21 cellular contexts compared by ENCODE assay signal in the genomic region with DNA sequence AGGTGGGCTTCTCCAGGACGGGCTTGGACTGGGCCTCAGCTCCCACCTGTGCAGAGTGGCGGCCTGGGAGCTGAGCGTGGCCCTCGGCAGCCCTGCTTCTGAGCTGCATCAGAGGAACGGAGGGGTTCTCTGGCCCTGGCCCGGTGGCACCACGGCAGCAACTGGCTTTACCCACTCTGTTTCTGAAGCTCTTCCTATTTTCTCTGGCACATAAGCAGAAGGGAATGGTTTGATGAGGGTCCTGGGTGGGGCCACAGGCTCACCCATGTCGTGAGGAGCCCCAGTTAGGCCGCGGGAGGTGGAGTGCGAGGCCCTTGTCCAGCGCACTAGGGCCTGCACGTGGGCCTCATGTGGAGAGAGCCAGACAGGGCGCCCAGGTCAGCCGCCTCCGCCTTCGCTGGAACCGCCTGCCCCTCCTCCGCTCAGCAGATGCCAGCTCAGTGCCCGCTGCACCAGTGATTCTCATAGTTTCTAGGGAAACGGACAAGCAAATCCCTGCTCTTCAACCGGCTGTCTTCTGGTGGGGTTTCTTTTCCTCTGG.
A peak's percentile ranks its signal among the peaks of the same experiment; 100 is the strongest.
DNase-seq lines count a peak whose midpoint lies in the region; ATAC-seq and TF ChIP-seq lines count a peak whose summit lies in the region.
"Had no signal": no experiment of that assay in that cellular context is flagged by ENCODE, and none has a peak within 500 bp of the region (broad histone marks: within the 10 kb centered on the region; RNA-seq: fewer than 3 reads in every experiment).

No MANE protein-coding gene starts in this region.

- no peaks in the 10 kb centered on the region for H3K27me3 Mint-ChIP-seq in activated T-cell treated with anti-CD3 and anti-CD28 coated beads, Interleukin-2, amount 50 U/mL, for 24 hours
- no peaks in the 10 kb centered on the region for H3K27me3 Mint-ChIP-seq in activated CD8-positive, alpha-beta T cell treated with anti-CD3 and anti-CD28 coated beads for 36 hours
- H3K27me3 Mint-ChIP-seq in immature natural killer cell (ENCODE audit: low read depth in 3 of 3): peaks cover 11 to 70% (median 50%) of the 10 kb centered on the region in 3 donors
- H3K27me3 Mint-ChIP-seq: activated CD4-positive, alpha-beta T cell treated with anti-CD3 and anti-CD28 coated beads for 36 hours; B cell had no signal

- peaks cover 8% of the 10 kb centered on the region for H3K4me1 Mint-ChIP-seq in activated T-cell treated with anti-CD3 and anti-CD28 coated beads, Interleukin-2, amount 50 U/mL, for 24 hours (ENCODE audit: low read depth)
- H3K4me1 Mint-ChIP-seq in activated CD8-positive, alpha-beta T cell treated with anti-CD3 and anti-CD28 coated beads for 36 hours (ENCODE audit: low read depth): peaks cover 7% of the 10 kb centered on the region
- peaks cover 63 to 91% of the 10 kb centered on the region in 2 donors for H3K4me1 Mint-ChIP-seq in immature natural killer cell
- H3K4me1 Mint-ChIP-seq: B cell had no signal

- CTCF ChIA-PET in activated CD8-positive, alpha-beta T cell treated with anti-CD3 and anti-CD28 coated beads for 36 hours (lab: Charles Lee): no interaction called here

- no peaks in the 10 kb centered on the region for H3K9me3 ChIP-seq in sigmoid colon
- H3K9me3 ChIP-seq: gastrocnemius medialis, left lung, SJSA1 had no signal

- no peak for ATAC-seq in activated CD8-positive, alpha-beta T cell treated with anti-CD3 and anti-CD28 coated beads for 36 hours
- no peak for ATAC-seq in GM19455 (IDR thresholded peaks at IDR 0.05; ENCODE audit: unreplicated experiment)
- ATAC-seq: activated CD4-positive, alpha-beta T cell treated with anti-CD3 and anti-CD28 coated beads for 36 hours; gastrocnemius medialis; left lung had no signal

- POLR2A ChIA-PET in activated CD8-positive, alpha-beta T cell treated with anti-CD3 and anti-CD28 coated beads for 36 hours (lab: Charles Lee): no interaction called here

- DNase-seq in activated T-cell treated with anti-CD3 and anti-CD28 coated beads, Interleukin-2, amount 50 U/mL, for 24 hours: peak; percentile 23
- DNase-seq in activated T-cell treated with anti-CD3 and anti-CD28 coated beads for 4 hours: no peak
- DNase-seq in activated CD8-positive, alpha-beta T cell treated with anti-CD3 and anti-CD28 coated beads for 36 hours: no peak
- no peak for DNase-seq in immature natural killer cell
- DNase-seq in sigmoid colon: peak; percentile 60
- no peak for DNase-seq in NCI-H446 (lab: John Stamatoyannopoulos, UW)
- no peak for DNase-seq in cerebellar nuclear complex (lab: John Stamatoyannopoulos, UW)
- DNase-seq: activated CD4-positive, alpha-beta T cell treated with anti-CD3 and anti-CD28 coated beads for 36 hours; brain microvascular endothelial cell; Caco-2; gastrocnemius medialis; HFFc6; hippocampal formation; IMR-90; NCI-H1048; NCI-H187 treated with DMSO at 0.1 percent for 48 hours had no signal

- H3K27me3 ChIP-seq in sigmoid colon: no peaks in the 10 kb centered on the region
- H3K27me3 ChIP-seq: brain microvascular endothelial cell, gastrocnemius medialis, left lung, SJSA1 had no signal

- peaks cover 8% of the 10 kb centered on the region for H3K9me3 Mint-ChIP-seq in activated T-cell treated with anti-CD3 and anti-CD28 coated beads, Interleukin-2, amount 50 U/mL, for 24 hours
- peaks cover 8% of the 10 kb centered on the region for H3K9me3 Mint-ChIP-seq in activated CD8-positive, alpha-beta T cell treated with anti-CD3 and anti-CD28 coated beads for 36 hours
- no peaks in the 10 kb centered on the region for H3K9me3 Mint-ChIP-seq in immature natural killer cell

- H3K36me3 Mint-ChIP-seq in activated T-cell treated with anti-CD3 and anti-CD28 coated beads, Interleukin-2, amount 50 U/mL, for 24 hours (ENCODE audit: low read depth): peaks cover 97% of the 10 kb centered on the region
- peaks cover 90% of the 10 kb centered on the region for H3K36me3 Mint-ChIP-seq in activated CD8-positive, alpha-beta T cell treated with anti-CD3 and anti-CD28 coated beads for 36 hours (ENCODE audit: low read depth)
- H3K36me3 Mint-ChIP-seq in immature natural killer cell: peaks cover 33 to 74% (median 57%) of the 10 kb centered on the region in 3 donors

- no peak overlapping the region for H3K4me3 Mint-ChIP-seq in activated T-cell treated with anti-CD3 and anti-CD28 coated beads, Interleukin-2, amount 50 U/mL, for 24 hours
- H3K4me3 Mint-ChIP-seq in activated CD8-positive, alpha-beta T cell treated with anti-CD3 and anti-CD28 coated beads for 36 hours: no peak overlapping the region
- H3K4me3 Mint-ChIP-seq in immature natural killer cell: no peak overlapping the region
- H3K4me3 Mint-ChIP-seq: activated CD4-positive, alpha-beta T cell treated with anti-CD3 and anti-CD28 coated beads for 36 hours; B cell; HFFc6; nephron had no signal

- TF ChIP-seq CTCF in activated CD8-positive, alpha-beta T cell treated with anti-CD3 and anti-CD28 coated beads for 36 hours (IDR thresholded peaks at IDR 0.05): no peak
- no peak for TF ChIP-seq CTCF in sigmoid colon (IDR thresholded peaks at IDR 0.05)

- no peak for TF ChIP-seq EP300 in sigmoid colon (IDR thresholded peaks at IDR 0.05)

- H3K27ac ChIP-seq in sigmoid colon: no peak overlapping the region
- H3K27ac ChIP-seq: brain microvascular endothelial cell, gastrocnemius medialis, left lung, SJSA1 had no signal

- peaks cover 0 to 90% (median 23%) of the 10 kb centered on the region in 4 donors for H3K36me3 ChIP-seq in sigmoid colon
- H3K36me3 ChIP-seq: brain microvascular endothelial cell, SJSA1 had no signal

- no peak for TF ChIP-seq POLR2A in sigmoid colon (IDR thresholded peaks at IDR 0.05)

- 90 to 92% methylated on average over 22 of the region's 22 CpGs for WGBS in sigmoid colon, 2 donors

- H3K4me1 ChIP-seq in sigmoid colon: no peaks in the 10 kb centered on the region
- H3K4me1 ChIP-seq: Caco-2, gastrocnemius medialis, left lung, SJSA1 had no signal

- H3K27ac Mint-ChIP-seq in activated T-cell treated with anti-CD3 and anti-CD28 coated beads, Interleukin-2, amount 50 U/mL, for 24 hours: peak overlapping the region; percentile 56
- H3K27ac Mint-ChIP-seq in activated CD8-positive, alpha-beta T cell treated with anti-CD3 and anti-CD28 coated beads for 36 hours: peak overlapping the region; percentile 29
- peak overlapping the region in 5 of 6 donors; percentile 47 to 84 (median 62) for H3K27ac Mint-ChIP-seq in immature natural killer cell
- H3K27ac Mint-ChIP-seq: activated CD4-positive, alpha-beta T cell treated with anti-CD3 and anti-CD28 coated beads for 36 hours; B cell; HFFc6 had no signal

- no peak overlapping the region for H3K4me3 ChIP-seq in sigmoid colon
- H3K4me3 ChIP-seq: gastrocnemius medialis, left lung, SJSA1 had no signal

- intact Hi-C loops in activated CD8-positive, alpha-beta T cell treated with anti-CD3 and anti-CD28 coated beads for 36 hours (cut with micrococcal nuclease): no loop called here
- intact Hi-C loops in sigmoid colon (cut with DNase I): no loop called here

Comparison
In these comparisons a context has a peak if more than half of its experiments do, and no peak if none do; other contexts are left out.
1. DNase-seq: peak in activated T-cell treated with anti-CD3 and anti-CD28 coated beads, Interleukin-2, amount 50 U/mL, for 24 hours (single experiment) and sigmoid colon (single experiment); none in activated T-cell treated with anti-CD3 and anti-CD28 coated beads for 4 hours (single experiment), activated CD8-positive, alpha-beta T cell treated with anti-CD3 and anti-CD28 coated beads for 36 hours (single experiment), immature natural killer cell (0 of 3), NCI-H446 (0 of 2) and cerebellar nuclear complex (0 of 2).
2. Peak in every context shown above with its lines, with median percentiles within 50 percentile points of each other: H3K27ac Mint-ChIP-seq.